Comparison of ENCODE assay signal across 12 cellular contexts in the genomic region with DNA sequence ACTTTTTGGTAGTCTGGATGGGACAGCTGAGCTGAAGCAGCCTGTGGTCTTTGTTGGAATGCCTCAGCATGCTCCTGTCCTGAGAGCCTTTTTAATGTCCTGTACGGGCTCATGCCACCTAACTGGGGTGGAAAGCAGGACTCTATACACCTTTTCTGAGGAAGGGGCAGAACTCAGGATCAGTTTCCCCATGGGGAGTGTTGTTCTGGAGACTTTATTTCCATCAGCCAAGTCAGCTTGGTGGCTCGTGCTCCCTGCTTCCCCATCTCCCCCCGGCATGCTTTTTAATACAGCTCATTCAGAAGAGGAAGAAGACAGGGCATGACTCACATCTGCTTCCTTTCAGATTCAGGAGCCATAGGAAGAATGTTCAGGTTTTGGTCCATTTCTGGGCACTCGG. TPM values are rescaled to one million over a fixed set of nuclear protein-coding genes. Genes with fewer than 3 reads are reported as not detected.
DNase-seq lines count a peak whose midpoint lies in the region; ATAC-seq and TF ChIP-seq lines count a peak whose summit lies in the region.
"Had no signal": no experiment of that assay in that cellular context is flagged by ENCODE, and none has a peak within 500 bp of the region (broad histone marks: within the 10 kb centered on the region; RNA-seq: fewer than 3 reads in every experiment).

No MANE protein-coding gene starts in this region.

- H2BK5ac ChIP-seq in mesenchymal stem cell (ENCODE audit: low read depth, low read length, poor library complexity, severe bottlenecking) = no peak overlapping the region

- peak overlapping the region in 1 of 2 experiments; percentile 27 for H3K4ac ChIP-seq in mesenchymal stem cell (ENCODE audit: low read depth in 1 of 2, low read length in 2 of 2)

- H2AK5ac ChIP-seq in mesenchymal stem cell (ENCODE audit: low read length, severe bottlenecking) = no peak overlapping the region

- ATAC-seq in HG03108 (IDR thresholded peaks at IDR 0.05; ENCODE audit: unreplicated experiment) (no peak), GM19328 (IDR thresholded peaks at IDR 0.05; ENCODE audit: unreplicated experiment) (no peak)

- peak; percentile 68 for DNase-seq in Daoy (ENCODE audit: low read depth)
- DNase-seq in NB4 (ENCODE audit: low read depth) = peak; percentile 64
- DNase-seq in mammary epithelial cell = peak; percentile 20
- peak; percentile 65 for DNase-seq in mesenchymal stem cell
- no peak for DNase-seq in LoVo (ENCODE audit: low spot score)
- no peak for DNase-seq in NCI-H82 treated with DMSO at 0.1 percent for 48 hours (lab: John Stamatoyannopoulos, UW; ENCODE audit: unreplicated experiment)
- DNase-seq: activated CD4-positive, alpha-beta T cell treated with anti-CD3 and anti-CD28 coated beads for 48 hours; lower lobe of right lung; NCI-H1105 treated with DMSO at 0.1 percent for 48 hours had no signal

- intact Hi-C loops in mammary epithelial cell (cut with micrococcal nuclease) = no loop called here

- in situ Hi-C loops in mammary epithelial cell (cut with MboI; ENCODE audit: low sequenced_read_pairs in 2 of 2) = no loop called here

- 63% methylated on average over 4 of the region's 4 CpGs for WGBS in mammary epithelial cell (ENCODE audit: low coverage, missing lambda C conversion rate)
- 27% methylated on average over 4 of the region's 4 CpGs for WGBS in mesenchymal stem cell

- no peak overlapping the region for H3K14ac ChIP-seq in mesenchymal stem cell (ENCODE audit: low read length in 2 of 2)

- peak overlapping the region; percentile 75 for H2BK15ac ChIP-seq in mesenchymal stem cell (ENCODE audit: low read depth, poor library complexity, severe bottlenecking)

- H3K4me3 ChIP-seq in NB4 (ENCODE audit: low read depth, low read length) (no peak overlapping the region), mammary epithelial cell (replicated peaks in 1 of 3; ENCODE audit: insufficient read depth in 1 of 3, low read depth in 2 of 3, low read length in 3 of 3) (no peak overlapping the region), mesenchymal stem cell (ENCODE audit: insufficient read depth in 1 of 2, low read depth in 1 of 2, low read length in 2 of 2) (no peak overlapping the region)
- H3K4me3 ChIP-seq: lower lobe of right lung, right atrium auricular region had no signal

- H3K9me3 ChIP-seq in mammary epithelial cell (replicated peaks; ENCODE audit: insufficient read depth, low read length) (no peaks in the 10 kb centered on the region), mesenchymal stem cell (ENCODE audit: control insufficient read depth, low read length) (no peaks in the 10 kb centered on the region)
- H3K9me3 ChIP-seq: lower lobe of right lung, right atrium auricular region had no signal

- no peaks in the 10 kb centered on the region for H4K20me1 ChIP-seq in mammary epithelial cell (ENCODE audit: insufficient read depth, low read length)

- H3K4me2 ChIP-seq in mammary epithelial cell (ENCODE audit: insufficient read depth, low read depth, low read length) (peak overlapping the region; percentile 34), mesenchymal stem cell (ENCODE audit: low read length, poor library complexity, severe bottlenecking) (no peak overlapping the region)

- H3K23ac ChIP-seq in mesenchymal stem cell (ENCODE audit: low read length in 2 of 2) = no peak overlapping the region

- peak overlapping the region; percentile 15 to 67 for H2BK12ac ChIP-seq in mesenchymal stem cell (ENCODE audit: low read length in 2 of 2)

- peak overlapping the region; percentile 79 for H4K8ac ChIP-seq in mesenchymal stem cell (ENCODE audit: low read length)

- H4K91ac ChIP-seq in mesenchymal stem cell (ENCODE audit: low read length) = no peak overlapping the region

- no peak for TF ChIP-seq POLR2A in NB4 (IDR thresholded peaks at IDR 0.05; ENCODE audit: extremely low read depth, insufficient read length)

- H3K9ac ChIP-seq in mammary epithelial cell (ENCODE audit: insufficient read depth, low read length) (no peak overlapping the region), mesenchymal stem cell (ENCODE audit: low read length) (no peak overlapping the region)

- H3K27ac ChIP-seq in mammary epithelial cell (ENCODE audit: insufficient read depth, low read depth, low read length) (no peak overlapping the region), mesenchymal stem cell (ENCODE audit: low read length, poor library complexity, severe bottlenecking) (no peak overlapping the region)
- H3K27ac ChIP-seq: lower lobe of right lung, right atrium auricular region had no signal

- H3K27me3 ChIP-seq in mammary epithelial cell (ENCODE audit: insufficient read depth, low read length) (no peaks in the 10 kb centered on the region), mesenchymal stem cell (ENCODE audit: control insufficient read depth in 1 of 2, insufficient read depth in 1 of 2, low read length in 2 of 2) (peaks cover 0 to 9% of the 10 kb centered on the region in 2 experiments)
- H3K27me3 ChIP-seq: right atrium auricular region had no signal

- H2AFZ ChIP-seq in mammary epithelial cell (ENCODE audit: low read depth, low read length) = peak overlapping the region; percentile 84
- peak overlapping the region; percentile 42 for H2AFZ ChIP-seq in mesenchymal stem cell (ENCODE audit: low read depth, low read length)

- H3K79me2 ChIP-seq in mammary epithelial cell (ENCODE audit: insufficient read depth, low read length) = no peaks in the 10 kb centered on the region

- peak overlapping the region; percentile 17 to 18 for H3K18ac ChIP-seq in mesenchymal stem cell (ENCODE audit: low read depth in 1 of 2, low read length in 2 of 2)

- BruUV-seq in mammary epithelial cell (replicated peaks; lab: Mats Ljungman, UMichigan) = no TSS peak

- CTCF ChIA-PET in mammary epithelial cell (lab: Charles Lee; ENCODE audit: low non-redundant PET) = interaction anchor here (0.6 kb wide), 1 partner anchor 38 kb away, joined by 7 read pairs; no protein-coding TSS in a partner anchor

- peak overlapping the region; percentile 52 for H2BK120ac ChIP-seq in mesenchymal stem cell (ENCODE audit: low read depth, low read length)

- H3K4me1 ChIP-seq in mammary epithelial cell (ENCODE audit: insufficient read depth, low read length) = peaks cover 18% of the 10 kb centered on the region
- H3K4me1 ChIP-seq in mesenchymal stem cell (ENCODE audit: control insufficient read depth, insufficient read depth, low read depth, low read length) = peaks cover 14% of the 10 kb centered on the region

- dilution Hi-C loops in mammary epithelial cell (cut with HindIII; ENCODE audit: low sequenced_read_pairs) = no loop called here

- H3K79me1 ChIP-seq in mesenchymal stem cell (replicated peaks; ENCODE audit: low read length, poor library complexity, severe bottlenecking) = peaks cover 6% of the 10 kb centered on the region

- H3K36me3 ChIP-seq in mammary epithelial cell (ENCODE audit: insufficient read depth, low read length) (no peaks in the 10 kb centered on the region), mesenchymal stem cell (ENCODE audit: control insufficient read depth in 1 of 2, insufficient read depth in 2 of 2, low read depth in 1 of 2, low read length in 2 of 2) (no peaks in the 10 kb centered on the region)
- H3K36me3 ChIP-seq: lower lobe of right lung, right atrium auricular region had no signal

- TF ChIP-seq CTCF in NB4 (IDR thresholded peaks at IDR 0.05; ENCODE audit: low read depth, low read length) = no peak
- TF ChIP-seq CTCF in mammary epithelial cell (conservative IDR thresholded peaks at IDR 0.05 in 1 of 2, IDR thresholded peaks at IDR 0.05 in 1 of 2; ENCODE audit: extremely low read depth in 1 of 2, insufficient read depth in 1 of 2, low read depth in 1 of 2, low read length in 2 of 2) = no peak

RNA-seq across cellular contexts. Expression of a gene that starts 5.1 kb away (rescaled TPM):
- total RNA-seq in Daoy (2014; rRNA removed; shearing (Covaris generic)) = 27.1 and 27.2 TPM in 2 replicates
- total RNA-seq in mammary epithelial cell = 10 to 100 TPM; 41.0 to 57.5 TPM
- polyA plus RNA-seq in mammary epithelial cell = 46.4 TPM
- 69.7 TPM for polyA minus RNA-seq in mammary epithelial cell
- 56.6 TPM for polyA plus RNA-seq in mesenchymal stem cell (2013, experiment 1 of 2)
- polyA plus RNA-seq in mesenchymal stem cell (2013, experiment 2 of 2) = 56.6 TPM

RNA-seq across cellular contexts. Expression of a gene that starts 31.0 kb away (rescaled TPM):
- total RNA-seq in Daoy (2014; rRNA removed; shearing (Covaris generic)) = 0.42 TPM in 1 of 2 replicates, not detected in the other
- not detected for total RNA-seq in mammary epithelial cell
- polyA plus RNA-seq in mammary epithelial cell = 0.07 TPM
- polyA minus RNA-seq in mammary epithelial cell = not detected
- polyA plus RNA-seq in mesenchymal stem cell (2013, experiment 1 of 2) = 0.01 TPM
- 0.04 TPM for polyA plus RNA-seq in mesenchymal stem cell (2013, experiment 2 of 2)
- total RNA-seq: right atrium auricular region had no signal

RNA-seq across cellular contexts. Expression of a gene that starts 34.9 kb away (rescaled TPM):
- 0.06 and 0.09 TPM in 2 replicates for total RNA-seq in Daoy (2014; rRNA removed; shearing (Covaris generic))
- not detected for total RNA-seq in mammary epithelial cell
- polyA plus RNA-seq in mammary epithelial cell = 0.09 TPM
- not detected for polyA minus RNA-seq in mammary epithelial cell
- not detected for polyA plus RNA-seq in mesenchymal stem cell (2013, experiment 1 of 2)
- not detected for polyA plus RNA-seq in mesenchymal stem cell (2013, experiment 2 of 2)
- total RNA-seq: right atrium auricular region had no signal

RNA-seq across cellular contexts. Expression of a gene that starts 44.8 kb away (rescaled TPM):
- 10.1 and 19.3 TPM in 2 replicates for total RNA-seq in Daoy (2014; rRNA removed; shearing (Covaris generic))
- 10 to 100 TPM; 11.3 to 28.5 TPM for total RNA-seq in mammary epithelial cell
- 5.7 TPM for polyA plus RNA-seq in mammary epithelial cell
- polyA minus RNA-seq in mammary epithelial cell = 14.6 TPM
- polyA plus RNA-seq in mesenchymal stem cell (2013, experiment 1 of 2) = 8.1 TPM
- 8.2 TPM for polyA plus RNA-seq in mesenchymal stem cell (2013, experiment 2 of 2)

RNA-seq across cellular contexts. Expression of a gene that starts 48.3 kb away (rescaled TPM):
- 8.2 and 8.3 TPM in 2 replicates for total RNA-seq in Daoy (2014; rRNA removed; shearing (Covaris generic))
- total RNA-seq in mammary epithelial cell = 10 to 100 TPM in 1 of 2 donors, 1 to 10 TPM in 1; 4.7 to 13.0 TPM
- 5.7 TPM for polyA plus RNA-seq in mammary epithelial cell
- 0.31 TPM for polyA minus RNA-seq in mammary epithelial cell
- polyA plus RNA-seq in mesenchymal stem cell (2013, experiment 1 of 2) = 8.7 TPM
- 10.3 TPM for polyA plus RNA-seq in mesenchymal stem cell (2013, experiment 2 of 2)

Comparison
In these comparisons a context has a peak if more than half of its experiments do, and no peak if none do; other contexts are left out.
1. DNase-seq: peak in Daoy (single experiment), NB4 (single experiment), mammary epithelial cell (single experiment) and mesenchymal stem cell (single experiment); none in LoVo (single experiment) and NCI-H82 treated with DMSO at 0.1 percent for 48 hours (single experiment).